8 cellular contexts compared by ENCODE assay signal in genomic region chr20:44582321-44583025, GRCh38. TPM values are rescaled to one million over a fixed set of nuclear protein-coding genes. Genes with fewer than 3 reads are reported as not detected.
DNase-seq lines count a peak whose midpoint lies in the region; ATAC-seq, FAIRE-seq and TF ChIP-seq lines count a peak whose summit lies in the region.

Gene PKIG (plus strand): TSS chr20:44582579. CDS start chr20:44614557, 31,978 bp downstream.

- peak within 1 kb of the TSS; percentile 38 for H3K4me3 ChIP-seq in astrocyte (ENCODE audit: insufficient read depth, low read depth, low read length)
- H3K4me3 ChIP-seq in kidney (ENCODE audit: low read length in 2 of 2), result peak within 1 kb of the TSS; percentile 33 to 46
- peak within 1 kb of the TSS; percentile 51 to 74 (median 67) for H3K4me3 ChIP-seq in subcutaneous abdominal adipose tissue (ENCODE audit: low read depth in 1 of 5, low read length in 5 of 5)

- intact Hi-C loops in kidney (cut with DNase I), result no loop called here

- H3K27me3 Mint-ChIP-seq in astrocyte (ENCODE audit: low read depth, unreplicated experiment), result no peaks in the 10 kb centered on the region

- peaks cover 8% of the 10 kb centered on the region for H3K36me3 Mint-ChIP-seq in astrocyte (ENCODE audit: low read depth, unreplicated experiment)

- H3K9me3 Mint-ChIP-seq in astrocyte (ENCODE audit: unreplicated experiment), result peaks cover 5% of the 10 kb centered on the region

- peak within 1 kb of the TSS; percentile 69 for H3K9ac ChIP-seq in astrocyte (ENCODE audit: low read length)
- H3K9ac ChIP-seq in kidney (ENCODE audit: low read length in 2 of 2), result peak within 1 kb of the TSS; percentile 7 to 51
- peak within 1 kb of the TSS; percentile 57 to 78 (median 76) for H3K9ac ChIP-seq in subcutaneous abdominal adipose tissue (ENCODE audit: low read length in 5 of 5)

- no peak for ATAC-seq in HG03354 (IDR thresholded peaks at IDR 0.05; ENCODE audit: poor library complexity, severe bottlenecking, unreplicated experiment)

- peaks cover 24% of the 10 kb centered on the region for H3K4me1 ChIP-seq in astrocyte (ENCODE audit: insufficient read depth, low read length)
- H3K4me1 ChIP-seq in kidney (ENCODE audit: control insufficient read depth in 1 of 2, insufficient read depth in 1 of 2, low read depth in 1 of 2, low read length in 2 of 2), result peaks cover 16 to 29% of the 10 kb centered on the region in 2 donors
- H3K4me1 ChIP-seq in subcutaneous abdominal adipose tissue (ENCODE audit: control insufficient read depth in 5 of 5, insufficient read depth in 5 of 5, low read length in 5 of 5), result peaks cover 17 to 80% (median 68%) of the 10 kb centered on the region in 5 donors

- H3K9me3 ChIP-seq in astrocyte (ENCODE audit: insufficient read depth, low read depth, low read length) (peaks cover 2% of the 10 kb centered on the region), kidney (ENCODE audit: control insufficient read depth in 1 of 2, low read length in 2 of 2) (no peaks in the 10 kb centered on the region), subcutaneous abdominal adipose tissue (ENCODE audit: control insufficient read depth in 5 of 5, low read length in 5 of 5) (no peaks in the 10 kb centered on the region)

- H3K79me2 ChIP-seq in astrocyte (ENCODE audit: insufficient read depth, low read length), result peaks cover 5% of the 10 kb centered on the region

- H3K36me3 ChIP-seq in astrocyte (ENCODE audit: insufficient read depth, low read length) (no peaks in the 10 kb centered on the region), kidney (ENCODE audit: control insufficient read depth in 1 of 2, insufficient read depth in 2 of 2, low read length in 2 of 2) (no peaks in the 10 kb centered on the region), subcutaneous abdominal adipose tissue (ENCODE audit: control insufficient read depth in 5 of 5, insufficient read depth in 5 of 5, low read length in 5 of 5) (no peaks in the 10 kb centered on the region)

- TF ChIP-seq CTCF in astrocyte (IDR thresholded peaks at IDR 0.05; ENCODE audit: insufficient read depth, low read depth, low read length) (no peak), kidney (IDR thresholded peaks at IDR 0.05; ENCODE audit: borderline replicate concordance, extremely low read depth, insufficient read depth) (no peak)

- DNase-seq in HS-5 (ENCODE audit: low read depth) (peak; percentile 79), astrocyte (ENCODE audit: low read depth) (peak; percentile 88), kidney (no peak), NCI-H524 (lab: John Stamatoyannopoulos, UW) (no peak), NCI-H2196 (lab: John Stamatoyannopoulos, UW; ENCODE audit: unreplicated experiment) (no peak), COR-L47 (lab: John Stamatoyannopoulos, UW) (no peak)

- H3K4me2 ChIP-seq in astrocyte (ENCODE audit: low read length), result peak within 1 kb of the TSS; percentile 78

- H3K27ac ChIP-seq in astrocyte (ENCODE audit: low read depth, low read length), result peak within 1 kb of the TSS; percentile 56
- peak within 1 kb of the TSS; percentile 72 to 87 for H3K27ac ChIP-seq in kidney (ENCODE audit: low read depth in 2 of 2, low read length in 2 of 2)
- peak within 1 kb of the TSS; percentile 94 for H3K27ac ChIP-seq in subcutaneous abdominal adipose tissue (ENCODE audit: low read depth, low read length)

- H4K20me1 ChIP-seq in astrocyte (ENCODE audit: insufficient read depth, low read length), result no peaks in the 10 kb centered on the region

- H3K4me3 Mint-ChIP-seq in astrocyte (ENCODE audit: unreplicated experiment), result peak within 1 kb of the TSS; percentile 63

- peak within 1 kb of the TSS; percentile 55 for H2AFZ ChIP-seq in astrocyte (ENCODE audit: low read depth, low read length)

- no peak for FAIRE-seq in astrocyte (lab: Jason Lieb, UNC)
- no peak for FAIRE-seq in kidney (lab: Jason Lieb, UNC)

- H3K27ac Mint-ChIP-seq in astrocyte (ENCODE audit: unreplicated experiment), result peak within 1 kb of the TSS; percentile 84

- no peaks in the 10 kb centered on the region for H3K27me3 ChIP-seq in astrocyte (ENCODE audit: insufficient read depth, low read length)
- H3K27me3 ChIP-seq in subcutaneous abdominal adipose tissue (ENCODE audit: control insufficient read depth in 5 of 5, insufficient read depth in 4 of 5, low read length in 5 of 5), result no peaks in the 10 kb centered on the region

- peaks cover 21% of the 10 kb centered on the region for H3K4me1 Mint-ChIP-seq in astrocyte (ENCODE audit: low read depth, unreplicated experiment)

RNA-seq across cellular contexts. Expression of gene PKIG, which starts in this region (rescaled TPM):
- total RNA-seq in astrocyte, result 27.8 and 30.1 TPM in 2 replicates
- total RNA-seq in kidney, result 71.1 TPM
- 150 TPM for polyA plus RNA-seq in kidney (ENCODE audit: insufficient read depth, low read depth, low replicate concordance)

Comparison
In these comparisons a context has a peak if more than half of its experiments do, and no peak if none do; other contexts are left out.
1. DNase-seq: peak in HS-5 (single experiment) and astrocyte (single experiment); none in kidney (single experiment), NCI-H524 (0 of 2), NCI-H2196 (single experiment) and COR-L47 (single experiment).
2. Peak in every context shown above with its lines, with median percentiles within 50 percentile points of each other: H3K27ac ChIP-seq, H3K4me3 ChIP-seq and H3K9ac ChIP-seq.